ENCODE assay signal across 16 cellular contexts in the genomic region with DNA sequence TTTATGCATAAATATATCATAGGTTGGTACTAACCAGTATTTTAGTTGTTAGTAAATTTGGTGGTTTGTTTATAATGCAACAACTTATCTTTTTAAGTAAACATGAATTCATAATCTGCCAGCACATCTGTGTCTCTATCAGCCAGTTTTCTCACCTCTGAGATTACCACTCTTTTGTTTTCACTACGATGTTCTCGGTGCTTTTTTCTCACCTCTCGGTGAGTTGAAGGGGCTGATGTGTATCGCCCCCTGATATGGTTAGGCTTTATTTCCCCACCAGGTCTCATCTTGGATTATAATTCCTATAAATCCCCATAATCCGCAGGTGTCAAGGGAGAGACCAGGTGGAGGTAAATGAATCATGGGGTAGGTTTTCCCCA.
DNase-seq lines count a peak whose midpoint lies in the region; ATAC-seq and TF ChIP-seq lines count a peak whose summit lies in the region.
"Had no signal": no experiment of that assay in that cellular context is flagged by ENCODE, and none has a peak within 500 bp of the region (broad histone marks: within the 10 kb centered on the region; RNA-seq: fewer than 3 reads in every experiment).

No MANE protein-coding gene starts in this region.

- ATAC-seq in GM19395 (IDR thresholded peaks at IDR 0.05; ENCODE audit: unreplicated experiment) (peak; percentile 55), T-helper 17 cell (no peak), memory B cell (ENCODE audit: low read depth) (no peak), HG02885 (IDR thresholded peaks at IDR 0.05; ENCODE audit: poor library complexity, unreplicated experiment) (no peak)
- ATAC-seq: HepG2 had no signal

- DNase-seq in GM12865 (ENCODE audit: low read depth) (peak; percentile 60), T-helper 17 cell (no peak), memory B cell (ENCODE audit: low spot score in 2 of 2) (no peak), HT-29 (ENCODE audit: low spot score) (no peak), mucosa of gallbladder (ENCODE audit: low spot score) (no peak), glutamatergic neuron (no peak)
- DNase-seq: 8988T; Calu3; CD4-positive, CD25-positive, alpha-beta regulatory T cell; DMS 273 treated with DMSO at 0.1 percent for 48 hours; HCEC 1CT; HFFc6 had no signal

- H3K27ac Mint-ChIP-seq in T-helper 17 cell = peak overlapping the region; percentile 1
- H3K27ac Mint-ChIP-seq in memory B cell = peak overlapping the region; percentile 6
- no peak overlapping the region for H3K27ac Mint-ChIP-seq in glutamatergic neuron (ENCODE audit: unreplicated experiment)
- H3K27ac Mint-ChIP-seq: HFFc6 had no signal

- H3K9me3 ChIP-seq in T-helper 17 cell (ENCODE audit: control insufficient read depth, low read length, poor library complexity, severe bottlenecking) = no peaks in the 10 kb centered on the region

- H3K4me3 ChIP-seq in GM12865 (ENCODE audit: low read depth, low read length) = no peak overlapping the region
- H3K4me3 ChIP-seq: BLaER1 treated with 17β-estradiol and CSF1 and Interleukin-3, amounts not matched to agents 10 nM and 100 nM had no signal

- H3K27me3 Mint-ChIP-seq in T-helper 17 cell = no peaks in the 10 kb centered on the region
- no peaks in the 10 kb centered on the region for H3K27me3 Mint-ChIP-seq in memory B cell
- peaks cover 10% of the 10 kb centered on the region for H3K27me3 Mint-ChIP-seq in glutamatergic neuron (ENCODE audit: unreplicated experiment)
- H3K27me3 Mint-ChIP-seq: CD4-positive, CD25-positive, alpha-beta regulatory T cell had no signal

- H3K4me3 Mint-ChIP-seq in T-helper 17 cell (no peak overlapping the region), memory B cell (no peak overlapping the region), glutamatergic neuron (ENCODE audit: unreplicated experiment) (no peak overlapping the region)
- H3K4me3 Mint-ChIP-seq: CD4-positive, CD25-positive, alpha-beta regulatory T cell; HFFc6 had no signal

- H3K9me3 Mint-ChIP-seq in memory B cell (no peaks in the 10 kb centered on the region), glutamatergic neuron (ENCODE audit: unreplicated experiment) (peaks cover 12% of the 10 kb centered on the region)
- H3K9me3 Mint-ChIP-seq: CD4-positive, CD25-positive, alpha-beta regulatory T cell; HFFc6 had no signal

- H3K4me1 Mint-ChIP-seq in T-helper 17 cell = peaks cover 15% of the 10 kb centered on the region
- peaks cover 31% of the 10 kb centered on the region for H3K4me1 Mint-ChIP-seq in memory B cell
- peaks cover 32% of the 10 kb centered on the region for H3K4me1 Mint-ChIP-seq in glutamatergic neuron (ENCODE audit: low read depth, unreplicated experiment)

- H3K36me3 Mint-ChIP-seq in T-helper 17 cell (ENCODE audit: low read depth) (no peaks in the 10 kb centered on the region), memory B cell (peaks cover 7% of the 10 kb centered on the region), glutamatergic neuron (ENCODE audit: unreplicated experiment) (no peaks in the 10 kb centered on the region)
- H3K36me3 Mint-ChIP-seq: CD4-positive, CD25-positive, alpha-beta regulatory T cell had no signal

- no peak for TF ChIP-seq CTCF in GM12865 (IDR thresholded peaks at IDR 0.05; ENCODE audit: insufficient read depth, low read depth, low read length, missing control alignments)
- TF ChIP-seq CTCF in glutamatergic neuron (IDR thresholded peaks at IDR 0.05; ENCODE audit: partially characterized antibody, unreplicated experiment) = no peak
